ENCODE assay signal across 12 cellular contexts in the genomic region with DNA sequence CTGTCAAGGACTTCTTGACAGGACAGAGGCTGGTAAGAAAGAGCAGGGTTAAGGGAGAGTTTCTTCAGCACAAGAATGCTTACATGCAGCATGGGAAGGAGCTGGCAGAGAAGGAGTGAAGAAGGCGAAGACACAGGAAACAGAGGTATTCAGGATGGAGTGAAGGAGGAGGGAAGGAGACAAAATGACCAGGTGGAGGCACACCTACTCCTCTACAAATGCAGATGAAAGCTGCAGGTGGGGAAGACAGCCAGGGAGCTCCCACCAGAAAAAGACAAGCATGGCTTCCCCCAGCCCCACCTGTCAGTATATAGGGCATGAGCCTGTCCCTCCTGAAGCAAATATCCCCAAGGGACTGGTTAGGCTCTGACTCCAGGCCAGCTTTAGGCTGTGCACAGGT. TPM values are rescaled to one million over a fixed set of nuclear protein-coding genes. Genes with fewer than 3 reads are reported as not detected.
DNase-seq lines count a peak whose midpoint lies in the region; ATAC-seq lines count a peak whose summit lies in the region.
"Had no signal": no experiment of that assay in that cellular context is flagged by ENCODE, and none has a peak within 500 bp of the region (broad histone marks: within the 10 kb centered on the region; RNA-seq: fewer than 3 reads in every experiment).

No MANE protein-coding gene starts in this region.

- H3K9me3 Mint-ChIP-seq in activated CD8-positive, alpha-beta memory T cell treated with anti-CD3 and anti-CD28 coated beads, Interleukin-2, amount 10 ng/mL, durations not matched to agents 7 days and 5 days (ENCODE audit: low read depth): no peaks in the 10 kb centered on the region
- H3K9me3 Mint-ChIP-seq in activated naive CD4-positive, alpha-beta T cell treated with anti-CD3 and anti-CD28 coated beads, Interleukin-2, amount 50 U/mL, for 72 hours: no peaks in the 10 kb centered on the region
- no peaks in the 10 kb centered on the region for H3K9me3 Mint-ChIP-seq in stimulated activated effector memory CD8-positive, alpha-beta T cell treated with anti-CD3 and anti-CD28 coated beads, Interleukin-12 subunit alpha, Interleukin-12 subunit beta, amount 100 ng/mL, for 72 hours

- H3K27me3 Mint-ChIP-seq in activated CD8-positive, alpha-beta memory T cell treated with anti-CD3 and anti-CD28 coated beads, Interleukin-2, amount 10 ng/mL, durations not matched to agents 7 days and 5 days: no peaks in the 10 kb centered on the region

- H3K27ac Mint-ChIP-seq in activated CD8-positive, alpha-beta memory T cell treated with anti-CD3 and anti-CD28 coated beads, Interleukin-2, amount 10 ng/mL, durations not matched to agents 7 days and 5 days: peak overlapping the region; percentile 67
- peak overlapping the region; percentile 79 to 87 for H3K27ac Mint-ChIP-seq in activated naive CD4-positive, alpha-beta T cell treated with anti-CD3 and anti-CD28 coated beads, Interleukin-2, amount 50 U/mL, for 72 hours
- H3K27ac Mint-ChIP-seq in stimulated activated effector memory CD8-positive, alpha-beta T cell treated with anti-CD3 and anti-CD28 coated beads, Interleukin-12 subunit alpha, Interleukin-12 subunit beta, amount 100 ng/mL, for 72 hours: peak overlapping the region; percentile 79

- H3K4me3 Mint-ChIP-seq in activated CD8-positive, alpha-beta memory T cell treated with anti-CD3 and anti-CD28 coated beads, Interleukin-2, amount 10 ng/mL, durations not matched to agents 7 days and 5 days: no peak overlapping the region
- no peak overlapping the region for H3K4me3 Mint-ChIP-seq in stimulated activated effector memory CD8-positive, alpha-beta T cell treated with anti-CD3 and anti-CD28 coated beads, Interleukin-12 subunit alpha, Interleukin-12 subunit beta, amount 100 ng/mL, for 72 hours

- DNase-seq in activated CD8-positive, alpha-beta memory T cell treated with anti-CD3 and anti-CD28 coated beads, Interleukin-2, amount 10 ng/mL, durations not matched to agents 7 days and 5 days: no peak
- no peak for DNase-seq in activated CD8-positive, alpha-beta memory T cell treated with anti-CD3 and anti-CD28 coated beads, Interleukin-2, amount 50 U/mL, for 48 hours
- no peak for DNase-seq in activated naive CD4-positive, alpha-beta T cell treated with anti-CD3 and anti-CD28 coated beads, Interleukin-2, amount 50 U/mL, for 72 hours (ENCODE audit: low spot score in 2 of 2)
- no peak for DNase-seq in stimulated activated effector memory CD8-positive, alpha-beta T cell treated with anti-CD3 and anti-CD28 coated beads, Interleukin-12 subunit alpha, Interleukin-12 subunit beta, amount 100 ng/mL, for 72 hours (ENCODE audit: low spot score in 2 of 2)
- DNase-seq in HPDE6-E6E7 (ENCODE audit: extremely low spot score) (no peak), cerebellar nuclear complex (lab: John Stamatoyannopoulos, UW) (no peak), HCEC 1CT (no peak)
- DNase-seq: cortex of kidney, DMS153, NCI-H1048, pancreas had no signal

- ATAC-seq in activated CD8-positive, alpha-beta memory T cell treated with anti-CD3 and anti-CD28 coated beads, Interleukin-2, amount 10 ng/mL, durations not matched to agents 7 days and 5 days: no peak
- ATAC-seq in HG03064 (IDR thresholded peaks at IDR 0.05; ENCODE audit: low read depth, unreplicated experiment): peak; percentile 22
- no peak for ATAC-seq in activated naive CD4-positive, alpha-beta T cell treated with anti-CD3 and anti-CD28 coated beads, Interleukin-2, amount 50 U/mL, for 72 hours
- no peak for ATAC-seq in stimulated activated effector memory CD8-positive, alpha-beta T cell treated with anti-CD3 and anti-CD28 coated beads, Interleukin-12 subunit alpha, Interleukin-12 subunit beta, amount 100 ng/mL, for 72 hours
- ATAC-seq: pancreas had no signal

- H3K4me1 Mint-ChIP-seq in activated CD8-positive, alpha-beta memory T cell treated with anti-CD3 and anti-CD28 coated beads, Interleukin-2, amount 10 ng/mL, durations not matched to agents 7 days and 5 days: peaks cover 21% of the 10 kb centered on the region
- H3K4me1 Mint-ChIP-seq in stimulated activated effector memory CD8-positive, alpha-beta T cell treated with anti-CD3 and anti-CD28 coated beads, Interleukin-12 subunit alpha, Interleukin-12 subunit beta, amount 100 ng/mL, for 72 hours: peaks cover 45% of the 10 kb centered on the region

- peaks cover 62% of the 10 kb centered on the region for H3K36me3 Mint-ChIP-seq in activated CD8-positive, alpha-beta memory T cell treated with anti-CD3 and anti-CD28 coated beads, Interleukin-2, amount 10 ng/mL, durations not matched to agents 7 days and 5 days
- H3K36me3 Mint-ChIP-seq in activated naive CD4-positive, alpha-beta T cell treated with anti-CD3 and anti-CD28 coated beads, Interleukin-2, amount 50 U/mL, for 72 hours: peaks cover 15 to 33% of the 10 kb centered on the region in 2 donors
- H3K36me3 Mint-ChIP-seq in stimulated activated effector memory CD8-positive, alpha-beta T cell treated with anti-CD3 and anti-CD28 coated beads, Interleukin-12 subunit alpha, Interleukin-12 subunit beta, amount 100 ng/mL, for 72 hours: peaks cover 100% of the 10 kb centered on the region

- CTCF ChIA-PET in activated CD8-positive, alpha-beta memory T cell treated with anti-CD3 and anti-CD28 coated beads, Interleukin-2, amount 10 ng/mL, durations not matched to agents 7 days and 5 days (lab: Charles Lee): interaction anchor here (1.2 to 1.4 kb wide), 2 partner anchors 94 to 119 kb away, joined by 3 read pairs; no protein-coding TSS in a partner anchor

RNA-seq across cellular contexts. Expression of a gene that starts 29.6 kb away (rescaled TPM):
- 10 to 100 TPM; 16.9 to 22.0 TPM for total RNA-seq in activated CD8-positive, alpha-beta memory T cell treated with anti-CD3 and anti-CD28 coated beads, Interleukin-2, amount 10 ng/mL, durations not matched to agents 7 days and 5 days
- 10 to 100 TPM; 17.1 to 21.9 TPM for total RNA-seq in activated naive CD4-positive, alpha-beta T cell treated with anti-CD3 and anti-CD28 coated beads, Interleukin-2, amount 50 U/mL, for 72 hours

RNA-seq across cellular contexts. Expression of a gene that starts 57.2 kb away (rescaled TPM):
- total RNA-seq in activated CD8-positive, alpha-beta memory T cell treated with anti-CD3 and anti-CD28 coated beads, Interleukin-2, amount 10 ng/mL, durations not matched to agents 7 days and 5 days: 100 to 1,000 TPM; 236 to 263 TPM
- 100 to 1,000 TPM; 110 to 233 TPM for total RNA-seq in activated naive CD4-positive, alpha-beta T cell treated with anti-CD3 and anti-CD28 coated beads, Interleukin-2, amount 50 U/mL, for 72 hours
